In the genomic region with DNA sequence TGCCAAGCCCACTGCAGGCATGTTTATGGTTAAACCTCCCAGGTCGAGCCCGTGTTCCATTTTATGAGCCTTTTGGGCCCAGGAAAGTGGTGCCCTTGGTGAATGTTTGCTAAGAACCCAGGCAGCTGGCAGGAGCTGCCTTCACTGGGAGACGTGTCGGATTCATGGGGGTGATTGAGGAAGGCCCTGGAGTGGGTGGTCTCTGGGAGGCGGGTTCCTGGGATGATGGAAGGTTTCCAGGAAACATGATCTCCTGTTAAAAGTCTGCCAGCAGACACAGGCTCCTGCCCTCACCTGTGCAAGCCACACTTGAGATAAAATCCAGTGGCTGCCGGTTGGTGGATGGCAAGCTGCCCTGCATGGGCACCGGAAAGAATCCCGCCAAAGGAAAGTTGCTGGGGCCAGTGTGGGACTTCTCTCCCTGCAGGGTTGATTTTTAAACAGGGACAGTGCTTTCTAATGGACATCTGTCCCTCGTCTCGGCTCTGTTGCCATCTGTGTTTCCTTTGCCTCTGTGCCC, we compare ENCODE assay signal across 2 cellular contexts.
TF ChIP-seq lines count a peak whose summit lies in the region.

No MANE protein-coding gene starts in this region.

TF ChIP-seq in HepG2, 621 proteins besides CTCF, POLR2A, EP300 and RAD21:
- no peak for TF ChIP-seq ZNF687 (CRISPR knock-in tag; IDR thresholded peaks at IDR 0.05)
- TF ChIP-seq, protein P1, sequence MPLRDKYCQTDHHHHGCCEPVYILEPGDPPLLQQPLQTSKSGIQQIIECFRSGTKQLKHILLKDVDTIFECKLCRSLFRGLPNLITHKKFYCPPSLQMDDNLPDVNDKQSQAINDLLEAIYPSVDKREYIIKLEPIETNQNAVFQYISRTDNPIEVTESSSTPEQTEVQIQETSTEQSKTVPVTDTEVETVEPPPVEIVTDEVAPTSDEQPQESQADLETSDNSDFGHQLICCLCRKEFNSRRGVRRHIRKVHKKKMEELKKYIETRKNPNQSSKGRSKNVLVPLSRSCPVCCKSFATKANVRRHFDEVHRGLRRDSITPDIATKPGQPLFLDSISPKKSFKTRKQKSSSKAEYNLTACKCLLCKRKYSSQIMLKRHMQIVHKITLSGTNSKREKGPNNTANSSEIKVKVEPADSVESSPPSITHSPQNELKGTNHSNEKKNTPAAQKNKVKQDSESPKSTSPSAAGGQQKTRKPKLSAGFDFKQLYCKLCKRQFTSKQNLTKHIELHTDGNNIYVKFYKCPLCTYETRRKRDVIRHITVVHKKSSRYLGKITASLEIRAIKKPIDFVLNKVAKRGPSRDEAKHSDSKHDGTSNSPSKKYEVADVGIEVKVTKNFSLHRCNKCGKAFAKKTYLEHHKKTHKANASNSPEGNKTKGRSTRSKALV (CRISPR knock-in tag; IDR thresholded peaks at IDR 0.05) = no peak
- no peak for TF ChIP-seq ZNF264 (CRISPR knock-in tag; IDR thresholded peaks at IDR 0.05)
- no peak for TF ChIP-seq ZNF496 (CRISPR knock-in tag; IDR thresholded peaks at IDR 0.05; ENCODE audit: insufficient replicate concordance)
- 0 out of 2 replicates have a peak, but pooled peaks have one; percentile 1 for TF ChIP-seq HNRNPL (IDR thresholded peaks at IDR 0.05; ENCODE audit: low read depth, low read length)

TF ChIP-seq in H1, 55 proteins besides CTCF, POLR2A, EP300 and RAD21:
- TF ChIP-seq RBBP5 (IDR thresholded peaks at IDR 0.05; ENCODE audit: borderline replicate concordance, low read depth, low read length) (no peak), KDM1A (IDR thresholded peaks at IDR 0.05; ENCODE audit: borderline replicate concordance, low read length) (no peak), CBX8 (IDR thresholded peaks at IDR 0.05; ENCODE audit: borderline replicate concordance, low read depth, low read length) (no peak), SRF (IDR thresholded peaks at IDR 0.05; ENCODE audit: low read depth, low read length) (no peak), TCF12 (IDR thresholded peaks at IDR 0.05; ENCODE audit: low read depth, low read length) (no peak), SIX5 (IDR thresholded peaks at IDR 0.05; ENCODE audit: low read depth, low read length) (no peak), RNF2 (IDR thresholded peaks at IDR 0.05; ENCODE audit: borderline replicate concordance, low read depth, low read length, missing control alignments, poor library complexity, severe bottlenecking) (no peak), RXRA (IDR thresholded peaks at IDR 0.05; ENCODE audit: insufficient read depth, low read depth, low read length) (no peak), JUND (IDR thresholded peaks at IDR 0.05; ENCODE audit: low read length) (no peak), CEBPB (IDR thresholded peaks at IDR 0.05; ENCODE audit: low read depth, low read length) (no peak), GTF2F1 (IDR thresholded peaks at IDR 0.05; ENCODE audit: borderline replicate concordance, low read depth, low read length) (no peak), TAF7 (optimal IDR thresholded peaks at IDR 0.05; ENCODE audit: borderline replicate concordance, low read depth, low read length) (no peak)
- TF ChIP-seq, protein P2, sequence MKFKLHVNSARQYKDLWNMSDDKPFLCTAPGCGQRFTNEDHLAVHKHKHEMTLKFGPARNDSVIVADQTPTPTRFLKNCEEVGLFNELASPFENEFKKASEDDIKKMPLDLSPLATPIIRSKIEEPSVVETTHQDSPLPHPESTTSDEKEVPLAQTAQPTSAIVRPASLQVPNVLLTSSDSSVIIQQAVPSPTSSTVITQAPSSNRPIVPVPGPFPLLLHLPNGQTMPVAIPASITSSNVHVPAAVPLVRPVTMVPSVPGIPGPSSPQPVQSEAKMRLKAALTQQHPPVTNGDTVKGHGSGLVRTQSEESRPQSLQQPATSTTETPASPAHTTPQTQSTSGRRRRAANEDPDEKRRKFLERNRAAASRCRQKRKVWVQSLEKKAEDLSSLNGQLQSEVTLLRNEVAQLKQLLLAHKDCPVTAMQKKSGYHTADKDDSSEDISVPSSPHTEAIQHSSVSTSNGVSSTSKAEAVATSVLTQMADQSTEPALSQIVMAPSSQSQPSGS (IDR thresholded peaks at IDR 0.05; ENCODE audit: low read length) = no peak
